In the genomic region with DNA sequence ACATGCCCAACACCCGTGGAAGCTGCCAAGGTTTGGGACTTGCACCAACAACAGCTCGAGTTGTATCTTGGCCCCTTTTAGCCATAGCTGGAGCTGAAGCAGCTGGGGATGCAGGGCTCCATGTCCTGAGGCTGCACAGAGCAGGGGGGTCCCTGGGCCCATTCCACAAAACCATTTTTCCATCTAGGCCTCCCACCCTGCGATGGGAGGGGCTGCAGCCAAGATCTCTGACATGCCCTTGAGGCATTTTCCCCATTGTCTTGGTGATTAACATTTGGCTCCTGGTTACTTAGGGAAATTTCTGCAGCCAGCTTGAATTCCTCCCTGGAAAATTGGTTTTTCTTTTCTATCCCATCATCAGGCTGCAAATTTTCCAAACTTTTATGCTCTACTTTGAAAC, we compare ENCODE assay signal across 22 cellular contexts.
"Had no signal": no experiment of that assay in that cellular context is flagged by ENCODE, and none has a peak within 500 bp of the region (broad histone marks: within the 10 kb centered on the region; RNA-seq: fewer than 3 reads in every experiment).

No MANE protein-coding gene starts in this region.

- FAIRE-seq: K562 had no signal

- H3K4me2 ChIP-seq: KMS-11, SK-N-SH had no signal

- H3K27me3 Mint-ChIP-seq: IgD-negative memory B cell had no signal

- ATAC-seq: K562, Panc1, PC-3 had no signal

- H3K4me3 Mint-ChIP-seq: IgD-negative memory B cell had no signal

- DNase-seq: Kasumi-1, MM.1S, NCI-H1092 treated with DMSO at 0.1 percent for 48 hours, NCI-H1436, NCI-H187, NCI-H2029 treated with DMSO at 0.1 percent for 48 hours, NCI-H2171 treated with DMSO at 0.1 percent for 48 hours, NCI-H2227 treated with DMSO at 0.1 percent for 48 hours, NCI-H446, NCI-H510A, NCI-H524 treated with DMSO at 0.1 percent for 48 hours, NCI-H69, NCI-H774, PC-3, SHP77, SK-N-SH, SW 1271 had no signal

- H3K4me3 ChIP-seq: K562 had no signal

- H3K4me1 Mint-ChIP-seq: IgD-negative memory B cell had no signal

- H3K27ac Mint-ChIP-seq: IgD-negative memory B cell had no signal

- H3K9ac ChIP-seq: KMS-11, SK-N-SH had no signal

- H3K27ac ChIP-seq: KMS-11, RWPE1 had no signal
